ENCODE assay signal across 36 cellular contexts in the genomic region with DNA sequence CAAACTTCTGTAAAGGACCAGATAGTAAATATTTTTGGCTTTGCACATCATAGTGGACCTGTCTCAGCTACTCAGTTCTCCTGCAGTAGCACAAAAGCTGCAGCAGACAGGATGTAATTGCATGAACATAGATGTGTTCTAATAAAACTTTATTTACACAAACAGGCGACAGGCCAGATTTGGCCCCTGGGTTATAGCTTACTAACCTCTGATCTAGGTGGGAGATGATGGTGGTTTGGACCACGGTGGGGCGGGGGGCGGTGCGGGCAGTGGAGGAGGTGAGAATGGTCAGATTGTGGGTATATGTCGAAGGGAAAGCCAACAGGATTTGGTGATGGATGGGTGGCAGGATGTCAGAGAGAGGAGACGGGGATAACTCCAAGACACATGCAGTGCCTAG.
"Had no signal": no experiment of that assay in that cellular context is flagged by ENCODE, and none has a peak within 500 bp of the region (broad histone marks: within the 10 kb centered on the region; RNA-seq: fewer than 3 reads in every experiment).

No MANE protein-coding gene starts in this region.

- DNase-seq: activated B cell treated with CpG ODN at 0.5 μM for 24 hours; activated CD4-positive, alpha-beta memory T cell treated with anti-CD3 and anti-CD28 coated beads for 36 hours; activated CD4-positive, alpha-beta T cell treated with anti-CD3 and anti-CD28 coated beads for 4 hours; activated CD4-positive, alpha-beta T cell treated with anti-CD3 and anti-CD28 coated beads, Interleukin-2, amount 10 ng/mL, durations not matched to agents 24 days and 14 days; activated CD4-positive, alpha-beta T cell treated with anti-CD3 and anti-CD28 coated beads, Interleukin-2, amount 50 U/mL, for 1 hour; activated CD4-positive, alpha-beta T cell treated with anti-CD3 and anti-CD28 coated beads, Interleukin-2, amount 50 U/mL, for 4 hours; activated CD4-positive, CD25-positive, alpha-beta regulatory T cell treated with anti-CD3 and anti-CD28 coated beads, Interleukin-2, amount 50 U/mL, for 72 hours; activated CD8-positive, alpha-beta memory T cell treated with anti-CD3 and anti-CD28 coated beads, Interleukin-2, amount 50 U/mL, for 4 hours; activated CD8-positive, alpha-beta T cell treated with anti-CD3 and anti-CD28 coated beads for 36 hours; activated effector memory CD4-positive, alpha-beta T cell treated with anti-CD3 and anti-CD28 coated beads, Interleukin-2, amount 50 U/mL, for 16 hours; activated gamma-delta T cell treated with Interleukin-2 at 50 U/mL for 16 hours; activated naive CD4-positive, alpha-beta T cell; activated naive CD4-positive, alpha-beta T cell treated with anti-CD3 and anti-CD28 coated beads for 36 hours; activated naive CD4-positive, alpha-beta T cell treated with anti-CD3 and anti-CD28 coated beads, Interleukin-2, amount 50 U/mL, for 16 hours; activated naive CD8-positive, alpha-beta T cell treated with anti-CD3 and anti-CD28 coated beads for 36 hours; activated T-cell treated with anti-CD3 and anti-CD28 coated beads for 4 hours; activated T-cell treated with anti-CD3 and anti-CD28 coated beads, Interleukin-2, amount 50 U/mL, for 1 hour; activated T-cell treated with anti-CD3 and anti-CD28 coated beads, Interleukin-2, amount 50 U/mL, for 4 hours; activated T-cell treated with anti-CD3 and anti-CD28 coated beads, Interleukin-2, amount 50 U/mL, for 72 hours; adrenal gland; amniotic stem cell; aorta; body of pancreas; brain microvascular endothelial cell; caudate nucleus; cerebellar nuclear complex; T-helper 1 cell; T-helper 2 cell; T-helper 9 cell had no signal

- ATAC-seq: activated CD8-positive, alpha-beta T cell treated with anti-CD3 and anti-CD28 coated beads for 36 hours; activated naive CD4-positive, alpha-beta T cell treated with anti-CD3 and anti-CD28 coated beads, Interleukin-2, amount 50 U/mL, for 72 hours; activated T-cell treated with anti-CD3 and anti-CD28 coated beads, Interleukin-2, amount 50 U/mL, for 4 hours; activated T-cell treated with anti-CD3 and anti-CD28 coated beads, Interleukin-2, amount 50 U/mL, for 72 hours; activated T-helper 17 cell treated with anti-CD3 and anti-CD28 coated beads, Interleukin-2, amount 50 U/mL, for 72 hours; body of pancreas had no signal

- H3K4me1 ChIP-seq: adrenal gland, body of pancreas, breast epithelium had no signal

- H3K27me3 ChIP-seq: body of pancreas, brain microvascular endothelial cell, breast epithelium had no signal

- H3K36me3 ChIP-seq: adrenal gland, brain microvascular endothelial cell, breast epithelium, cardiac muscle cell had no signal

- FAIRE-seq: astrocyte, TTC549 had no signal

- H3K4me3 ChIP-seq: adrenal gland, body of pancreas, breast epithelium, cardiac muscle cell had no signal

- H3K27ac ChIP-seq: adrenal gland, body of pancreas, brain microvascular endothelial cell, breast epithelium, cardiac muscle cell, VCaP had no signal

- H3K9me3 ChIP-seq: adrenal gland, body of pancreas, breast epithelium had no signal
